19 cellular contexts compared by ENCODE assay signal in the genomic region with DNA sequence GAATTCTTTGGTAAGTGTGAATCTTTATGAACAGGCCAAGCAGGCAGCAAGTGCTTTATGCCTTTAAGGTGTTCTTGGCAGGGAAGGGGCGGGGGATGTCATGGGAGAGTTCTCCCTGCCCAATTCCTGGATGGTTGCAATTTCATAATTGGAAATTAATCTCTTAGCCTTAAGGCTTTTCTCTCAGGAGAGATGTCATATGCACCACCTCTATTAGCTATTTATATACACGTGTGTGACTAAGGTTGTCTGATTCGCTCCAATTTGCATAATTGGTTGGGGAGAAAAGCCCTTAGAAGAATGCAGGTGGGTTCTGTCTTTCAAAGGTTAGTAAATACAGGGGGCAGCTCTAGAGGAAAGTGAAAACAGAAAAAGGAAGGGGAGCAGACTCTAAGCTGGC.
A peak's percentile ranks its signal among the peaks of the same experiment; 100 is the strongest.
DNase-seq lines count a peak whose midpoint lies in the region; ATAC-seq and TF ChIP-seq lines count a peak whose summit lies in the region.
"Had no signal": no experiment of that assay in that cellular context is flagged by ENCODE, and none has a peak within 500 bp of the region (broad histone marks: within the 10 kb centered on the region; RNA-seq: fewer than 3 reads in every experiment).

No MANE protein-coding gene starts in this region.

- H3K79me2 ChIP-seq in OCI-LY3 (ENCODE audit: low read length), result no peaks in the 10 kb centered on the region
- H3K79me2 ChIP-seq: hepatocyte had no signal

- peaks cover 15% of the 10 kb centered on the region for H3K4me1 ChIP-seq in OCI-LY3 (ENCODE audit: low read length)

- no peaks in the 10 kb centered on the region; the same call in 1 of the 2 replicates for H3K27me3 ChIP-seq in OCI-LY3 (ENCODE audit: low read depth, low read length)
- H3K27me3 ChIP-seq: hepatocyte, tibial artery had no signal

- ATAC-seq in GM19324 (IDR thresholded peaks at IDR 0.05; ENCODE audit: low FRiP score, unreplicated experiment) (peak; percentile 51), HG02678 (IDR thresholded peaks at IDR 0.05; ENCODE audit: unreplicated experiment) (peak; percentile 57), HG02840 (IDR thresholded peaks at IDR 0.05; ENCODE audit: low FRiP score, unreplicated experiment) (no peak)
- ATAC-seq: left cardiac atrium had no signal

- H3K36me3 ChIP-seq in OCI-LY3 (replicated peaks; ENCODE audit: low read depth, low read length), result no peaks in the 10 kb centered on the region
- H3K36me3 ChIP-seq: esophagus squamous epithelium, tibial artery had no signal

- H2AFZ ChIP-seq in OCI-LY3 (ENCODE audit: low read depth, low read length), result no peak overlapping the region
- H2AFZ ChIP-seq: hepatocyte had no signal

- no peaks in the 10 kb centered on the region for H4K20me1 ChIP-seq in OCI-LY3 (ENCODE audit: insufficient read depth, low read length)

- no peaks in the 10 kb centered on the region for H3K9me3 ChIP-seq in OCI-LY3 (ENCODE audit: insufficient read depth, low read length)
- H3K9me3 ChIP-seq: esophagus squamous epithelium, tibial artery had no signal

- TF ChIP-seq CTCF in GM12865 (IDR thresholded peaks at IDR 0.05; ENCODE audit: insufficient read depth, low read depth, low read length, missing control alignments), result no peak
- TF ChIP-seq CTCF in OCI-LY3 (IDR thresholded peaks at IDR 0.05; ENCODE audit: low read depth, low read length), result no peak

- H3K4me3 ChIP-seq in GM12865 (ENCODE audit: low read depth, low read length), result no peak overlapping the region
- no peak overlapping the region for H3K4me3 ChIP-seq in OCI-LY3 (ENCODE audit: low read length)
- H3K4me3 ChIP-seq: esophagus squamous epithelium, hepatocyte, tibial artery had no signal

- DNase-seq in GM12865 (ENCODE audit: low read depth) (peak; percentile 5), T-helper 9 cell (no peak)
- no peak for DNase-seq in activated T-cell treated with anti-CD3 and anti-CD28 coated beads, Interleukin-2, amount 50 U/mL, for 1 hour
- DNase-seq in activated CD4-positive, alpha-beta T cell treated with anti-CD3 and anti-CD28 coated beads for 1 hour, result no peak
- DNase-seq: activated CD4-positive, alpha-beta T cell treated with anti-CD3 and anti-CD28 coated beads for 48 hours; amygdala; Calu3; cortex of kidney; esophagus squamous epithelium; Kasumi-1; left cardiac atrium; NCI-H187 treated with DMSO at 0.1 percent for 48 hours; Right ventricle myocardium superior; tibial artery had no signal

- no peak overlapping the region for H3K9ac ChIP-seq in OCI-LY3 (ENCODE audit: low read length)

- H3K4me2 ChIP-seq in OCI-LY3 (ENCODE audit: low read length), result peak overlapping the region; percentile 27; the same call in 1 of the 2 replicates
- H3K4me2 ChIP-seq: hepatocyte had no signal

- H3K27ac ChIP-seq in OCI-LY3 (ENCODE audit: low read length), result no peak overlapping the region
- H3K27ac ChIP-seq: esophagus squamous epithelium, hepatocyte, tibial artery had no signal
